Comparison of ENCODE assay signal across 24 cellular contexts in the genomic region with DNA sequence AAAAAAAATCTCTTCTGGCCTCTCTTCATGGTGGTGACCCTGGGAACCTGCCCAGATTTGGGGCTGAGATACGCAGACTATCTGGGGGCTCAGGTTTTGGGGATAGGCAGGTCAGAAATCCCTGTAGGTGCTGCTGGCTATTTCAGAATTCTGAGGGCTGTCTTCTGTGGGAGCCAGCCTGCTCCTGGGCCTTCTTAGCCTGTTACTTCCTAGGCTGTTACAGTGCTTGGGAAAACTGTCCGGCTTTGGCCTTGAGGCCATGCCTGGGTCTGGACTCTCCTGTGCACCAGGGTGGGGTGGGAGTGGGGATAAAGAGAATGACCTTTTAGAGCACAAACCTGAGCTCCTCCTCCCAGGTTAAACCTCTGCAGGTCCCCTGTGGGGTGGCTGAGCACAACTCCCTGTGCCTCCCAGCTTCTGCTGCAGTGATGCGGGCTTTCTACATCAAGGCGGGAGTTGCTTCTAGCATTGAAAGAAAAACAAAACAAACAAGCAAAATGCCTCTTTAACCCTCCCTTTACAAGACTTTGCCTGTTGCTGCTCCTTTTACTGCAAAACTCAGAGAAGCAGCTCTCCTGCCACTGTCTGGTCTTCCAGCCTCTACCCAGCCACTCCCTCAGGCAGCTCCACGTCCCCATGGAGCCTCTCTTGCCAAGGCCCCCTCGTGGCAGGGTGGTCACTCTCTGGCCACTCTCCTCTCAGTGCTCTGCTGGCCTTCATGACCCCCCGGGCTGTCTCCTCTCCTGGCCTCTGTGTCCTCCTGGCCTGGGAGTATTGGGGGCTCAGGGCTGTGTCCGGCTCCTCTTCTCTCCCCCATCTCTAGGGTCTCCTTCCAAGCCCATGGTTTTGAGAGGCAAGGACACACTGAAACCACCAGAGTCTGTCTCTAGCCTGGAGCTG.
"Had no signal": no experiment of that assay in that cellular context is flagged by ENCODE, and none has a peak within 500 bp of the region (broad histone marks: within the 10 kb centered on the region; RNA-seq: fewer than 3 reads in every experiment).

No MANE protein-coding gene starts in this region.

- H3K4me1 ChIP-seq: adrenal gland, prostate gland, transverse colon, vagina had no signal

- H3K36me3 ChIP-seq: adrenal gland, cardiac muscle cell, prostate gland, transverse colon, vagina had no signal

- ATAC-seq: left colon, right cardiac atrium, T-cell had no signal

- H3K27me3 ChIP-seq: adrenal gland, hepatocyte, transverse colon, vagina had no signal

- H3K4me2 ChIP-seq: hepatocyte had no signal

- H2AFZ ChIP-seq: hepatocyte had no signal

- H3K79me2 ChIP-seq: hepatocyte had no signal

- DNase-seq: activated CD4-positive, alpha-beta memory T cell treated with anti-CD3 and anti-CD28 coated beads, Interleukin-2, amount 10 ng/mL, durations not matched to agents 7 days and 5 days; activated CD4-positive, alpha-beta T cell treated with anti-CD3 and anti-CD28 coated beads for 48 hours; activated CD4-positive, CD25-positive, alpha-beta regulatory T cell; activated naive CD4-positive, alpha-beta T cell treated with anti-CD3 and anti-CD28 coated beads, Interleukin-2, amount 50 U/mL, for 16 hours; activated T-cell treated with anti-CD3 and anti-CD28 coated beads, Interleukin-2, amount 50 U/mL, for 24 hours; adrenal gland; foreskin fibroblast; left colon; midbrain; nucleus accumbens; stimulated activated CD4-positive, alpha-beta T cell treated with anti-CD3 and anti-CD28 coated beads, Interleukin-15, amount 100 ng/mL, for 24 hours; stimulated activated CD4-positive, alpha-beta T cell treated with anti-CD3 and anti-CD28 coated beads, Interleukin-2, amount 100 ng/mL, for 48 hours; T-cell; T-helper 9 cell; transverse colon had no signal

- H3K27ac ChIP-seq: adrenal gland, cardiac muscle cell, epithelial cell of prostate, hepatocyte, prostate gland, skin epidermis, transverse colon, vagina had no signal

- FAIRE-seq: islet of Langerhans had no signal

- H3K4me3 ChIP-seq: adrenal gland, cardiac muscle cell, hepatocyte, lung, prostate gland, skin epidermis, transverse colon, vagina had no signal

- H3K9me3 ChIP-seq: adrenal gland, prostate gland, transverse colon, vagina had no signal
